ENCODE assay signal across 19 cellular contexts in the genomic region with DNA sequence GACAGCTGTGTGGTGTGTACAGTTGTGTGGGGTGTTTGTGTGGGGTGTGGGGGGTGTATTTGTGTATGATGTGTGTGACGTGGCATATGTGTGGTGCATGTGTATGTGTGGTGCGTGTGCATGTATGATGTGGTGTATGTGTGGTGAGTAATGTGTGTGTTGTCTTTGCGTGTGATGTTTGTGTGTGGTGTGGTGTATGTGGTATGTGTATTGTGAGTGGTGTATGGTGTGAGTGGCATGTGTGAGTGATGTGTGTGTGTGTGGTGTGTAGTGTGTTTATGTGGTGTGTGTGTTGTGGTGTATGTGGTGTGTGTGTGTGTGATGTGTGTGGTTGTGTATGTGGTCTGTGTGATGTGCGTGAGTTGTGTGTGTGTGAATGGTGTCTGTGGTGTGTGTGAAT.
A peak's percentile ranks its signal among the peaks of the same experiment; 100 is the strongest.
DNase-seq lines count a peak whose midpoint lies in the region; ATAC-seq, FAIRE-seq and TF ChIP-seq lines count a peak whose summit lies in the region.
"Had no signal": no experiment of that assay in that cellular context is flagged by ENCODE, and none has a peak within 500 bp of the region (broad histone marks: within the 10 kb centered on the region; RNA-seq: fewer than 3 reads in every experiment).

No MANE protein-coding gene starts in this region.

- TF ChIP-seq EP300 in HepG2 (IDR thresholded peaks at IDR 0.05; ENCODE audit: low read depth in 2 of 2, low read length in 2 of 2) (no peak), HepG2 (CRISPR knock-in tag; IDR thresholded peaks at IDR 0.05; ENCODE audit: borderline replicate concordance) (no peak), H1 (IDR thresholded peaks at IDR 0.05; ENCODE audit: borderline replicate concordance in 1 of 2, low read depth in 2 of 2, low read length in 2 of 2) (no peak)

- no peak overlapping the region for H4K8ac ChIP-seq in IMR-90 (ENCODE audit: low read depth in 2 of 2, low read length in 2 of 2)
- no peak overlapping the region for H4K8ac ChIP-seq in H1 (ENCODE audit: extremely low read depth, insufficient read depth, low read length)

- ATAC-seq in HepG2: no peak
- ATAC-seq in right lobe of liver: no peak
- ATAC-seq in IMR-90 (ENCODE audit: low read depth): no peak
- ATAC-seq in GM21786 (IDR thresholded peaks at IDR 0.05; ENCODE audit: unreplicated experiment): no peak
- no peak for ATAC-seq in HG03565 (IDR thresholded peaks at IDR 0.05; ENCODE audit: unreplicated experiment)
- ATAC-seq: CD8-positive, alpha-beta T cell had no signal

- H3K27ac ChIP-seq in HepG2 (ENCODE audit: extremely low read length, insufficient read depth, low read length) (no peak overlapping the region), right lobe of liver (no peak overlapping the region), IMR-90 (ENCODE audit: insufficient read depth, low read length) (no peak overlapping the region), H1 (ENCODE audit: low read depth, low read length) (no peak overlapping the region)
- H3K27ac ChIP-seq: 22Rv1, C4-2B, GM23248 had no signal

- no peak overlapping the region for H3K23ac ChIP-seq in IMR-90 (ENCODE audit: low read depth, low read length)
- no peak overlapping the region for H3K23ac ChIP-seq in H1 (ENCODE audit: insufficient read length)

- H3K9ac ChIP-seq in HepG2 (ENCODE audit: insufficient read depth, low read depth, low read length) (no peak overlapping the region), IMR-90 (ENCODE audit: low read depth, low read length) (no peak overlapping the region), H1 (replicated peaks in 1 of 4; ENCODE audit: extremely low read depth in 1 of 4, low read depth in 3 of 4, low read length in 3 of 4) (peak overlapping the region in 1 of 4 experiments; percentile 36; a peak in 2 of 7 replicates)
- H3K9ac ChIP-seq: BLaER1, GM23248 had no signal

- intact Hi-C loops in HepG2 (cut with micrococcal nuclease; ENCODE audit: unreplicated experiment): no loop called here
- intact Hi-C loops in right lobe of liver (cut with DNase I): no loop called here
- intact Hi-C loops in IMR-90 (cut with micrococcal nuclease): no loop called here

- no peak overlapping the region for H2AFZ ChIP-seq in HepG2 (ENCODE audit: low read length)
- no peak overlapping the region for H2AFZ ChIP-seq in IMR-90 (replicated peaks; ENCODE audit: low read length, poor library complexity)
- no peak overlapping the region for H2AFZ ChIP-seq in H1 (ENCODE audit: low read length)
- H2AFZ ChIP-seq: GM23248 had no signal

- H3K4ac ChIP-seq in IMR-90 (ENCODE audit: low read depth, low read length) (no peak overlapping the region), H1 (replicated peaks; ENCODE audit: insufficient read length, low read depth, low read length) (no peak overlapping the region)

- H2AK5ac ChIP-seq in IMR-90 (ENCODE audit: low read depth, low read length): no peak overlapping the region
- peak overlapping the region; percentile 96 for H2AK5ac ChIP-seq in H1 (ENCODE audit: low read depth, low read length)

- peaks cover 7% of the 10 kb centered on the region for H3K9me1 ChIP-seq in IMR-90 (ENCODE audit: insufficient read depth, low read length)

- TF ChIP-seq POLR2A in HepG2 (IDR thresholded peaks at IDR 0.05; ENCODE audit: insufficient read depth in 1 of 2, low read depth in 2 of 2, low read length in 2 of 2): no peak
- no peak for TF ChIP-seq POLR2A in right lobe of liver (IDR thresholded peaks at IDR 0.05)
- TF ChIP-seq POLR2A in IMR-90 (IDR thresholded peaks at IDR 0.05; ENCODE audit: low read depth, low read length): no peak
- TF ChIP-seq POLR2A in H1 (IDR thresholded peaks at IDR 0.05; ENCODE audit: control extremely low read depth in 1 of 2, low read depth in 2 of 2, low read length in 2 of 2): no peak

- WGBS in HepG2 (ENCODE audit: low lambda C conversion rate): 69% methylated on average over 4 of the region's 4 CpGs
- 91% methylated on average over 4 of the region's 4 CpGs for WGBS in right lobe of liver (ENCODE audit: insufficient coverage, low coverage, low lambda C conversion rate, missing lambda C conversion rate)
- 92 to 100% methylated on average over 1 to 4 of the region's 4 CpGs for WGBS in IMR-90 (ENCODE audit: extremely low coverage in 2 of 2, insufficient read length in 1 of 2), 2 experiments
- 85 to 100% methylated on average over 2 to 4 of the region's 4 CpGs for WGBS in H1 (ENCODE audit: extremely low coverage in 1 of 2, insufficient coverage in 1 of 2, insufficient read length in 1 of 2, insufficient replicate concordance in 2 of 2, low coverage in 1 of 2, low lambda C conversion rate in 2 of 2, missing lambda C conversion rate in 1 of 2), 2 experiments

- no peak overlapping the region for H3K4me3 ChIP-seq in HepG2 (replicated peaks in 1 of 3; ENCODE audit: insufficient read depth in 1 of 3, low read depth in 2 of 3, low read length in 3 of 3)
- no peak overlapping the region for H3K4me3 ChIP-seq in right lobe of liver
- no peak overlapping the region for H3K4me3 ChIP-seq in IMR-90 (ENCODE audit: insufficient read depth, low read depth, low read length)
- no peak overlapping the region for H3K4me3 ChIP-seq in H1 (ENCODE audit: extremely low read depth in 1 of 4, insufficient read depth in 2 of 4, low read depth in 3 of 4, low read length in 4 of 4)
- H3K4me3 ChIP-seq: BLaER1, GM23248, HAP-1 had no signal

- H3K79me2 ChIP-seq in HepG2 (ENCODE audit: insufficient read depth, low read length) (no peaks in the 10 kb centered on the region), H1 (ENCODE audit: control insufficient read depth in 1 of 2, insufficient read depth in 2 of 2, low read length in 2 of 2) (no peaks in the 10 kb centered on the region)

- POLR2A ChIA-PET in HepG2 (lab: Yijun Ruan, JAX) (no interaction called here), IMR-90 (lab: Charles Lee; ENCODE audit: unreplicated experiment) (no interaction called here), H1 (lab: Charles Lee; ENCODE audit: partially characterized antibody) (no interaction called here)

- in situ Hi-C loops in HepG2 (cut with HindIII; ENCODE audit: extremely low pct_ligation_motif_present, low pct_unique_long_range_greater_than_20kb): no loop called here
- in situ Hi-C loops in IMR-90 (cut with MboI; ENCODE audit: low sequenced_read_pairs): no loop called here

- no peaks in the 10 kb centered on the region for H3K9me3 ChIP-seq in HepG2 (ENCODE audit: low read length)
- no peaks in the 10 kb centered on the region for H3K9me3 ChIP-seq in right lobe of liver
- H3K9me3 ChIP-seq in IMR-90 (ENCODE audit: control insufficient read depth, insufficient read depth, low read length): peaks cover 11% of the 10 kb centered on the region
- no peaks in the 10 kb centered on the region for H3K9me3 ChIP-seq in H1 (ENCODE audit: insufficient read depth in 2 of 2, low read depth in 1 of 2, low read length in 1 of 2)
- H3K9me3 ChIP-seq: BLaER1, Caco-2, HAP-1 had no signal

- H4K5ac ChIP-seq in IMR-90 (ENCODE audit: low read depth, low read length) (no peak overlapping the region), H1 (ENCODE audit: insufficient read length, low read depth, low read length) (no peak overlapping the region)

- H3K14ac ChIP-seq in IMR-90 (replicated peaks; ENCODE audit: low read depth, low read length): no peak overlapping the region
- H3K14ac ChIP-seq in H1 (ENCODE audit: insufficient read length): no peak overlapping the region

- H2BK12ac ChIP-seq in H1 (ENCODE audit: low read depth, low read length): peak overlapping the region; percentile 82; the same call in 1 of the 2 replicates

- CTCF ChIA-PET in HepG2 (lab: Yijun Ruan, JAX; ENCODE audit: low intra/inter-chr PET ratio, low total read pairs): no interaction called here
- CTCF ChIA-PET in IMR-90 (lab: Yijun Ruan, JAX): no interaction called here
- CTCF ChIA-PET in H1 (lab: Charles Lee; ENCODE audit: partially characterized antibody): interaction anchor here (0.7 to 2.5 kb wide), 3 partner anchors 9 to 21 kb away, joined by 3 to 7 read pairs (median 4); no protein-coding TSS in a partner anchor

- H4K20me1 ChIP-seq in HepG2 (ENCODE audit: insufficient read depth, low read length) (no peaks in the 10 kb centered on the region), IMR-90 (ENCODE audit: insufficient read depth, low read length) (no peaks in the 10 kb centered on the region; the same call in 1 of the 2 replicates), H1 (replicated peaks in 1 of 2; ENCODE audit: control insufficient read depth in 1 of 2, insufficient read depth in 2 of 2, low read length in 2 of 2) (peaks cover 0 to 10% of the 10 kb centered on the region in 2 experiments)
- H4K20me1 ChIP-seq: BLaER1 had no signal

- H3K79me1 ChIP-seq in IMR-90 (ENCODE audit: low read depth in 1 of 2, low read length in 2 of 2) (no peaks in the 10 kb centered on the region), H1 (ENCODE audit: low read depth, low read length) (peaks cover 9% of the 10 kb centered on the region; the same call in 1 of the 2 replicates)

- H2BK20ac ChIP-seq in IMR-90 (ENCODE audit: low read depth, low read length) (no peak overlapping the region), H1 (ENCODE audit: low read length) (no peak overlapping the region)

- BruUV-seq in HepG2 (replicated peaks; lab: Mats Ljungman, UMichigan): no TSS peak
- no TSS peak for BruUV-seq in IMR-90 (replicated peaks; lab: Mats Ljungman, UMichigan)

- H2BK15ac ChIP-seq in IMR-90 (ENCODE audit: low read depth, low read length): no peak overlapping the region
- H2BK15ac ChIP-seq in H1 (ENCODE audit: low read length): peak overlapping the region; percentile 97; the same call in 1 of the 2 replicates

- peaks cover 16% of the 10 kb centered on the region for H3K23me2 ChIP-seq in H1 (ENCODE audit: low read depth, low read length)

- peak overlapping the region; percentile 94 for H2BK5ac ChIP-seq in IMR-90 (ENCODE audit: low read depth, low read length, poor library complexity, severe bottlenecking)
- 0 out of 2 replicates have a peak overlapping the region, but pooled peaks have one; percentile 16 for H2BK5ac ChIP-seq in H1 (ENCODE audit: low read depth, low read length)

- dilution Hi-C loops in IMR-90 (cut with HindIII; ENCODE audit: low sequenced_read_pairs, unreplicated experiment): no loop called here

- H3K27me3 ChIP-seq in HepG2 (ENCODE audit: control insufficient read depth in 1 of 2, insufficient read depth in 2 of 2, low read length in 2 of 2): peaks cover 0 to 31% of the 10 kb centered on the region in 2 experiments; a peak in 3 of 5 replicates
- no peaks in the 10 kb centered on the region for H3K27me3 ChIP-seq in right lobe of liver
- H3K27me3 ChIP-seq in IMR-90 (ENCODE audit: control insufficient read depth, insufficient read depth, low read length): peaks cover 14% of the 10 kb centered on the region
- peaks cover 0 to 12% (median 2%) of the 10 kb centered on the region in 4 experiments; a peak in 4 of 7 replicates for H3K27me3 ChIP-seq in H1 (replicated peaks in 1 of 4; ENCODE audit: control insufficient read depth in 3 of 4, extremely low read depth in 1 of 4, insufficient read depth in 3 of 4, low read length in 3 of 4)
- H3K27me3 ChIP-seq: BLaER1 had no signal

- H3K18ac ChIP-seq in IMR-90 (ENCODE audit: low read depth, low read length): no peak overlapping the region
- H3K18ac ChIP-seq in H1 (ENCODE audit: extremely low read depth, low read length): no peak overlapping the region

- no peak overlapping the region for H3K56ac ChIP-seq in IMR-90 (ENCODE audit: extremely low read depth, insufficient read depth, low read length)
- H3K56ac ChIP-seq in H1 (replicated peaks; ENCODE audit: insufficient read length, low read depth, low read length): peak overlapping the region; percentile 100

- no peak overlapping the region for H2AK9ac ChIP-seq in IMR-90 (replicated peaks; ENCODE audit: low read depth, low read length, poor library complexity)

- no peak for TF ChIP-seq CTCF in HepG2 (CRISPR knock-in tag; IDR thresholded peaks at IDR 0.05)
- TF ChIP-seq CTCF in right lobe of liver (IDR thresholded peaks at IDR 0.05): no peak
- TF ChIP-seq CTCF in IMR-90 (conservative IDR thresholded peaks at IDR 0.05; ENCODE audit: low read depth, low read length): no peak
- no peak for TF ChIP-seq CTCF in H1 (IDR thresholded peaks at IDR 0.05; ENCODE audit: control extremely low read depth in 1 of 3, insufficient read depth in 1 of 3, low read depth in 1 of 3, low read length in 3 of 3)

- TF ChIP-seq RAD21 in HepG2 (CRISPR knock-in tag; IDR thresholded peaks at IDR 0.05): no peak
- no peak for TF ChIP-seq RAD21 in IMR-90 (IDR thresholded peaks at IDR 0.05; ENCODE audit: low read length)
- TF ChIP-seq RAD21 in H1 (IDR thresholded peaks at IDR 0.05 in 1 of 2, conservative IDR thresholded peaks at IDR 0.05 in 1 of 2; ENCODE audit: low read depth in 2 of 2, low read length in 2 of 2): no peak

- H3K36me3 ChIP-seq in HepG2 (replicated peaks in 1 of 2; ENCODE audit: control insufficient read depth in 1 of 2, insufficient read depth in 2 of 2, low read length in 2 of 2): no peaks in the 10 kb centered on the region
- no peaks in the 10 kb centered on the region for H3K36me3 ChIP-seq in right lobe of liver
- no peaks in the 10 kb centered on the region for H3K36me3 ChIP-seq in IMR-90 (ENCODE audit: control insufficient read depth, insufficient read depth, low read length)
- H3K36me3 ChIP-seq in H1 (ENCODE audit: control insufficient read depth in 2 of 4, insufficient read depth in 4 of 4, low read length in 3 of 4): no peaks in the 10 kb centered on the region; a peak in 1 of 8 replicates
- H3K36me3 ChIP-seq: BLaER1, HAP-1 had no signal

- DNase-seq in HepG2 (ENCODE audit: low spot score) (no peak), right lobe of liver (no peak), IMR-90 (no peak), H1 (ENCODE audit: low read depth in 1 of 2, low spot score in 2 of 2) (no peak), LoVo (ENCODE audit: low spot score) (no peak)
- DNase-seq in stimulated activated CD4-positive, alpha-beta T cell treated with anti-CD3 and anti-CD28 coated beads, Interleukin-15, amount 100 ng/mL, for 24 hours: no peak
- DNase-seq: Caco-2; CD4-positive, CD25-positive, alpha-beta regulatory T cell; CD8-positive, alpha-beta T cell; DND-41; GM23248 had no signal

- H3K4me2 ChIP-seq in HepG2 (ENCODE audit: low read depth, low read length): no peak overlapping the region
- H3K4me2 ChIP-seq in IMR-90 (ENCODE audit: low read depth, low read length): no peak overlapping the region
- peak overlapping the region in 1 of 2 experiments; percentile 100; a peak in 1 of 4 replicates for H3K4me2 ChIP-seq in H1 (ENCODE audit: insufficient read depth in 1 of 2, low read depth in 2 of 2, low read length in 2 of 2)

- H3K4me1 ChIP-seq in HepG2 (ENCODE audit: insufficient read depth, low read length) (peaks cover 19% of the 10 kb centered on the region), right lobe of liver (no peaks in the 10 kb centered on the region), IMR-90 (ENCODE audit: control insufficient read depth, insufficient read depth, low read length) (no peaks in the 10 kb centered on the region), H1 (replicated peaks in 1 of 4; ENCODE audit: control insufficient read depth in 3 of 4, insufficient read depth in 4 of 4, low read length in 3 of 4) (peaks cover 0 to 8% (median 2%) of the 10 kb centered on the region in 4 experiments; a peak in 3 of 7 replicates)
- H3K4me1 ChIP-seq: Caco-2, HAP-1 had no signal

- FAIRE-seq in HepG2 (lab: Jason Lieb, UNC) (no peak), H1 (lab: Jason Lieb, UNC) (peak; percentile 78)
- FAIRE-seq: A204.1, G401.6 had no signal

- H2BK120ac ChIP-seq in IMR-90 (ENCODE audit: low read depth, low read length) (no peak overlapping the region), H1 (replicated peaks; ENCODE audit: low read depth, low read length) (no peak overlapping the region)

- no peak overlapping the region for H4K91ac ChIP-seq in IMR-90 (ENCODE audit: insufficient read depth, low read depth, low read length)
- H4K91ac ChIP-seq in H1 (replicated peaks; ENCODE audit: insufficient read length, low read length): peak overlapping the region; percentile 88
